Comparison of ENCODE assay signal across 8 cellular contexts in genomic region chr7:30134011-30134410, GRCh38. TPM values are rescaled to one million over a fixed set of nuclear protein-coding genes. Genes with fewer than 3 reads are reported as not detected.
DNase-seq lines count a peak whose midpoint lies in the region; ATAC-seq lines count a peak whose summit lies in the region.

No MANE protein-coding gene starts in this region.

- peaks cover 5% of the 10 kb centered on the region for H3K4me1 Mint-ChIP-seq in activated CD4-positive, alpha-beta memory T cell treated with anti-CD3 and anti-CD28 coated beads for 36 hours (ENCODE audit: low read depth)
- peaks cover 6 to 14% of the 10 kb centered on the region in 2 donors for H3K4me1 Mint-ChIP-seq in stimulated activated naive B cell treated with anti-CD40 and anti-IgM and Interleukin-4, amounts not matched to agents 10 μg/mL and 1 μg/mL and 100 μg/mL, for 72 hours

- H3K9me3 Mint-ChIP-seq in activated CD4-positive, alpha-beta memory T cell treated with anti-CD3 and anti-CD28 coated beads for 36 hours, result no peaks in the 10 kb centered on the region
- H3K9me3 Mint-ChIP-seq in stimulated activated naive B cell treated with anti-CD40 and anti-IgM and Interleukin-4, amounts not matched to agents 10 μg/mL and 1 μg/mL and 100 μg/mL, for 72 hours, result no peaks in the 10 kb centered on the region

- H3K4me3 Mint-ChIP-seq in activated CD4-positive, alpha-beta memory T cell treated with anti-CD3 and anti-CD28 coated beads for 36 hours, result peak overlapping the region; percentile 73
- peak overlapping the region; percentile 86 to 87 for H3K4me3 Mint-ChIP-seq in stimulated activated naive B cell treated with anti-CD40 and anti-IgM and Interleukin-4, amounts not matched to agents 10 μg/mL and 1 μg/mL and 100 μg/mL, for 72 hours

- H3K36me3 ChIP-seq in iPS-15b (ENCODE audit: control insufficient read depth, insufficient read depth, low read length), result no peaks in the 10 kb centered on the region

- intact Hi-C loops in activated CD4-positive, alpha-beta memory T cell treated with anti-CD3 and anti-CD28 coated beads for 36 hours (cut with micrococcal nuclease), result loop anchor here (2.0 to 10.0 kb wide), 2 partner anchors 107 to 221 kb away; partner anchors contain the start of gene FKBP14

- H3K27me3 Mint-ChIP-seq in activated CD4-positive, alpha-beta memory T cell treated with anti-CD3 and anti-CD28 coated beads for 36 hours, result no peaks in the 10 kb centered on the region
- peaks cover 5% of the 10 kb centered on the region in 2 donors for H3K27me3 Mint-ChIP-seq in stimulated activated naive B cell treated with anti-CD40 and anti-IgM and Interleukin-4, amounts not matched to agents 10 μg/mL and 1 μg/mL and 100 μg/mL, for 72 hours

- CTCF ChIA-PET in activated CD4-positive, alpha-beta memory T cell treated with anti-CD3 and anti-CD28 coated beads for 36 hours (lab: Charles Lee), result interaction anchor here (1.3 kb wide), 1 partner anchor 23 kb away, joined by 4 read pairs; no protein-coding TSS in a partner anchor

- DNase-seq in NCI-H748 (lab: John Stamatoyannopoulos, UW; ENCODE audit: unreplicated experiment) (peak; percentile 39), NCI-H748 treated with DMSO at 0.1 percent for 48 hours (lab: John Stamatoyannopoulos, UW) (no peak), NCI-H1105 treated with DMSO at 0.1 percent for 48 hours (lab: John Stamatoyannopoulos, UW) (no peak), A172 (ENCODE audit: low spot score) (no peak)
- no peak for DNase-seq in activated CD4-positive, alpha-beta memory T cell treated with anti-CD3 and anti-CD28 coated beads for 36 hours
- no peak for DNase-seq in stimulated activated naive B cell treated with anti-CD40 and anti-IgM and Interleukin-4, amounts not matched to agents 10 μg/mL and 1 μg/mL and 100 μg/mL, for 72 hours

- H3K9ac ChIP-seq in iPS-15b (ENCODE audit: low read depth, low read length), result no peak overlapping the region

- peaks cover 30% of the 10 kb centered on the region for H3K27me3 ChIP-seq in iPS-15b (ENCODE audit: control insufficient read depth, insufficient read depth, low read length)

- POLR2A ChIA-PET in activated CD4-positive, alpha-beta memory T cell treated with anti-CD3 and anti-CD28 coated beads for 36 hours (lab: Charles Lee), result no interaction called here

- no peak for ATAC-seq in stimulated activated naive B cell treated with anti-CD40 and anti-IgM and Interleukin-4, amounts not matched to agents 10 μg/mL and 1 μg/mL and 100 μg/mL, for 72 hours (replicated peaks)
- no peak for ATAC-seq in HG03571 (IDR thresholded peaks at IDR 0.05; ENCODE audit: unreplicated experiment)

- peak overlapping the region; percentile 48 for H3K4me3 ChIP-seq in iPS-15b (ENCODE audit: low read depth, low read length)

- no peaks in the 10 kb centered on the region for H3K36me3 Mint-ChIP-seq in activated CD4-positive, alpha-beta memory T cell treated with anti-CD3 and anti-CD28 coated beads for 36 hours
- H3K36me3 Mint-ChIP-seq in stimulated activated naive B cell treated with anti-CD40 and anti-IgM and Interleukin-4, amounts not matched to agents 10 μg/mL and 1 μg/mL and 100 μg/mL, for 72 hours, result peaks cover 2 to 7% of the 10 kb centered on the region in 2 donors

- peaks cover 2% of the 10 kb centered on the region for H3K4me1 ChIP-seq in iPS-15b (ENCODE audit: control insufficient read depth, insufficient read depth, low read length)

- H3K9me3 ChIP-seq in iPS-15b (ENCODE audit: control insufficient read depth, insufficient read depth, low read length), result no peaks in the 10 kb centered on the region

- no peak overlapping the region for H3K27ac Mint-ChIP-seq in activated CD4-positive, alpha-beta memory T cell treated with anti-CD3 and anti-CD28 coated beads for 36 hours
- H3K27ac Mint-ChIP-seq in stimulated activated naive B cell treated with anti-CD40 and anti-IgM and Interleukin-4, amounts not matched to agents 10 μg/mL and 1 μg/mL and 100 μg/mL, for 72 hours, result no peak overlapping the region

RNA-seq across cellular contexts. Expression of gene MTURN, which starts 0.8 kb away (rescaled TPM):
- 1 to 10 TPM; 3.1 to 3.7 TPM for total RNA-seq in activated CD4-positive, alpha-beta memory T cell treated with anti-CD3 and anti-CD28 coated beads for 36 hours
- 8.6 and 10.9 TPM in 2 replicates for total RNA-seq in A172 (2014; rRNA removed; shearing (Covaris generic))
